ENCODE assay signal across 8 cellular contexts in genomic region chr6:29887819-29888581, GRCh38. TPM values are rescaled to one million over a fixed set of nuclear protein-coding genes. Genes with fewer than 3 reads are reported as not detected.
A peak's percentile ranks its signal among the peaks of the same experiment; 100 is the strongest.
DNase-seq lines count a peak whose midpoint lies in the region; TF ChIP-seq lines count a peak whose summit lies in the region.

No MANE protein-coding gene starts in this region.

- H3F3A ChIP-seq in GM23248 (ENCODE audit: insufficient read depth): no peaks in the 10 kb centered on the region

- H4K20me1 ChIP-seq in GM23248 (ENCODE audit: insufficient read depth): no peaks in the 10 kb centered on the region

- H3K79me2 ChIP-seq in GM23248 (ENCODE audit: insufficient read depth): no peaks in the 10 kb centered on the region

- peak overlapping the region; percentile 92 for H2AFZ ChIP-seq in GM23248

- WGBS in GM23248 (ENCODE audit: low coverage in 1 of 2, low lambda C conversion rate in 2 of 2, missing lambda C conversion rate in 2 of 2), 2 experiments: 1 to 2% methylated on average over 60 to 79 of the region's 81 CpGs
- 1 to 3% methylated on average over 61 to 78 of the region's 81 CpGs for WGBS in esophagus, 2 donors

- no peaks in the 10 kb centered on the region for H3K9me3 ChIP-seq in GM23248 (ENCODE audit: low read depth)
- no peaks in the 10 kb centered on the region for H3K9me3 ChIP-seq in esophagus (ENCODE audit: control insufficient read depth in 2 of 2, insufficient read depth in 1 of 2, low read depth in 1 of 2, low read length in 1 of 2)
- H3K9me3 ChIP-seq in muscle layer of duodenum (ENCODE audit: control insufficient read depth in 1 of 2, low read length in 2 of 2): no peaks in the 10 kb centered on the region

- no peaks in the 10 kb centered on the region for H3K9me2 ChIP-seq in GM23248 (ENCODE audit: insufficient read depth)

- H3K36me3 ChIP-seq in GM23248 (ENCODE audit: low read depth) (no peaks in the 10 kb centered on the region), esophagus (ENCODE audit: control insufficient read depth in 2 of 2, insufficient read depth in 2 of 2, low read length in 1 of 2) (no peaks in the 10 kb centered on the region), muscle layer of duodenum (ENCODE audit: control insufficient read depth in 1 of 2, insufficient read depth in 2 of 2, low read length in 2 of 2) (peaks cover 0 to 7% of the 10 kb centered on the region in 2 donors)

- H3K27ac ChIP-seq in GM23248: 0 out of 2 replicates have a peak overlapping the region, but pooled peaks have one; percentile 21
- peak overlapping the region; percentile 92 to 95 for H3K27ac ChIP-seq in esophagus (ENCODE audit: low read depth in 2 of 2, low read length in 1 of 2)
- H3K27ac ChIP-seq in muscle layer of duodenum (ENCODE audit: low read length): peak overlapping the region; percentile 92

- H3K9ac ChIP-seq in GM23248: peak overlapping the region; percentile 88

- in situ Hi-C loops in GM23248 (cut with MboI): no loop called here

- DNase-seq in GM10248 (ENCODE audit: extremely low spot score): peak; percentile 81
- DNase-seq in GM23248: peak; percentile 73
- DNase-seq in NCI-H1105 (lab: John Stamatoyannopoulos, UW): peak; percentile 45
- DNase-seq in activated T-cell treated with anti-CD3 and anti-CD28 coated beads for 4 hours: peak; percentile 72
- peak; percentile 74 to 75 for DNase-seq in stimulated activated CD8-positive, alpha-beta memory T cell treated with anti-CD3 and anti-CD28 coated beads, Interleukin-7, amount 100 ng/mL, for 4 hours (ENCODE audit: low read depth in 2 of 2)
- no peak for DNase-seq in OCI-M2 (lab: John Stamatoyannopoulos, UW; ENCODE audit: unreplicated experiment)

- POLR2A ChIA-PET in GM10248 (lab: Yijun Ruan, JAX): no interaction called here

- H3K4me3 ChIP-seq in GM23248 (peak overlapping the region; percentile 82), esophagus (ENCODE audit: low read depth in 1 of 2, low read length in 2 of 2) (peak overlapping the region; percentile 67 to 73), muscle layer of duodenum (ENCODE audit: low read depth in 1 of 2, low read length in 2 of 2) (peak overlapping the region; percentile 74 to 78)

- H3K27me3 ChIP-seq in GM23248 (replicated peaks; ENCODE audit: insufficient read depth): no peaks in the 10 kb centered on the region
- H3K27me3 ChIP-seq in esophagus (ENCODE audit: control insufficient read depth in 1 of 2, insufficient read depth in 2 of 2, low read length in 2 of 2): no peaks in the 10 kb centered on the region
- H3K27me3 ChIP-seq in muscle layer of duodenum (ENCODE audit: low read depth, low read length): no peaks in the 10 kb centered on the region

- CTCF ChIA-PET in GM10248 (lab: Yijun Ruan, JAX): no interaction called here

- no peak for TF ChIP-seq CTCF in GM10248 (IDR thresholded peaks at IDR 0.05; ENCODE audit: control extremely low read depth, extremely low read depth, low read depth, missing control alignments)

- H3K4me1 ChIP-seq in GM23248 (ENCODE audit: insufficient read depth) (0 out of 2 replicates have a peak, but pooled peaks cover 3% of the 10 kb centered on the region), esophagus (ENCODE audit: control insufficient read depth in 2 of 2, insufficient read depth in 2 of 2, low read length in 1 of 2) (no peaks in the 10 kb centered on the region), muscle layer of duodenum (ENCODE audit: control insufficient read depth in 1 of 2, insufficient read depth in 2 of 2, low read length in 2 of 2) (peaks cover 3 to 8% of the 10 kb centered on the region in 2 donors)

- H3K4me2 ChIP-seq in GM23248 (ENCODE audit: unreplicated experiment): peak overlapping the region; percentile 81

RNA-seq across cellular contexts. Expression of gene HLA-A, which starts 54.3 kb away (rescaled TPM):
- 546 and 634 TPM in 2 replicates for total RNA-seq in GM23248 (2014; rRNA removed; shearing (Covaris generic))
- 508 and 529 TPM in 2 replicates for polyA plus RNA-seq in GM23248 (2016; fragmentation: Nextera tagmentation; extraction: Ambion mirVana)
- 100 to 1,000 TPM; 197 to 259 TPM for polyA plus RNA-seq in esophagus

Comparison
In these comparisons a context has a peak if more than half of its experiments do, and no peak if none do; other contexts are left out.
1. H3K27ac ChIP-seq: peak in every context shown above with its lines; median percentile 94 in esophagus; 92 in muscle layer of duodenum; 21 in GM23248.